31 cellular contexts compared by ENCODE assay signal in genomic region chr3:186644683-186645082, GRCh38. TPM values are rescaled to one million over a fixed set of nuclear protein-coding genes. Genes with fewer than 3 reads are reported as not detected.
DNase-seq lines count a peak whose midpoint lies in the region; ATAC-seq, FAIRE-seq and TF ChIP-seq lines count a peak whose summit lies in the region.
"Had no signal": no experiment of that assay in that cellular context is flagged by ENCODE, and none has a peak within 500 bp of the region (broad histone marks: within the 10 kb centered on the region; RNA-seq: fewer than 3 reads in every experiment).

No MANE protein-coding gene starts in this region.

- H3K36me3 ChIP-seq in H1 (ENCODE audit: control insufficient read depth in 2 of 4, insufficient read depth in 4 of 4, low read length in 3 of 4) = no peaks in the 10 kb centered on the region
- H3K36me3 ChIP-seq: pancreas had no signal

- H4K8ac ChIP-seq in H1 (ENCODE audit: extremely low read depth, insufficient read depth, low read length) = no peak overlapping the region

- WGBS in H1 (ENCODE audit: extremely low coverage in 1 of 2, insufficient coverage in 1 of 2, insufficient read length in 1 of 2, insufficient replicate concordance in 2 of 2, low coverage in 1 of 2, low lambda C conversion rate in 2 of 2, missing lambda C conversion rate in 1 of 2), 2 experiments = 89% methylated on average over 3 of the region's 3 CpGs; no CpG with 5 or more reads in 1 of the 2 experiments
- 43 to 44% methylated on average over 3 of the region's 3 CpGs for WGBS in lower leg skin, 2 donors

- peaks cover 4% of the 10 kb centered on the region for H3K9me3 Mint-ChIP-seq in T-helper 1 cell treated with Interleukin-12 subunit alpha and Interleukin-12 subunit beta and Interleukin-4 antibody, amounts not matched to agents 30 μg/mL and 1 μg/mL, for 36 hours
- H3K9me3 Mint-ChIP-seq: activated CD4-positive, alpha-beta T cell treated with anti-CD3 and anti-CD28 coated beads, Interleukin-2, amount 10 ng/mL, durations not matched to agents 7 days and 5 days; activated naive CD8-positive, alpha-beta T cell treated with anti-CD3 and anti-CD28 coated beads, Interleukin-2, amount 50 U/mL, for 24 hours; activated T-cell treated with anti-CD3 and anti-CD28 coated beads, Interleukin-2, amount 50 U/mL, for 4 hours; memory B cell had no signal

- no peak overlapping the region for H2AK5ac ChIP-seq in H1 (ENCODE audit: low read depth, low read length)

- H2BK5ac ChIP-seq in H1 (ENCODE audit: low read depth, low read length) = no peak overlapping the region

- H3K4me3 ChIP-seq in H1 (ENCODE audit: extremely low read depth in 1 of 4, insufficient read depth in 2 of 4, low read depth in 3 of 4, low read length in 4 of 4) (no peak overlapping the region), lower leg skin (ENCODE audit: low read depth, poor library complexity, severe bottlenecking) (no peak overlapping the region)
- H3K4me3 ChIP-seq: GM12878, pancreas had no signal

- peaks cover 5 to 12% (median 8%) of the 10 kb centered on the region in 4 experiments; a peak in 5 of 7 replicates for H3K4me1 ChIP-seq in H1 (replicated peaks in 1 of 4; ENCODE audit: control insufficient read depth in 3 of 4, insufficient read depth in 4 of 4, low read length in 3 of 4)
- H3K4me1 ChIP-seq: pancreas had no signal

- no peak overlapping the region for H3K4me2 ChIP-seq in H1 (ENCODE audit: insufficient read depth in 1 of 2, low read depth in 2 of 2, low read length in 2 of 2)

- TF ChIP-seq EP300 in H1 (IDR thresholded peaks at IDR 0.05; ENCODE audit: borderline replicate concordance in 1 of 2, low read depth in 2 of 2, low read length in 2 of 2) = no peak

- no peak overlapping the region for H4K91ac ChIP-seq in H1 (replicated peaks; ENCODE audit: insufficient read length, low read length)

- TF ChIP-seq CTCF in H1 (IDR thresholded peaks at IDR 0.05; ENCODE audit: control extremely low read depth in 1 of 3, insufficient read depth in 1 of 3, low read depth in 1 of 3, low read length in 3 of 3) (no peak), lower leg skin (IDR thresholded peaks at IDR 0.05) (no peak)

- no peak for DNase-seq in T-helper 1 cell
- DNase-seq in H1 (ENCODE audit: low read depth in 1 of 2, low spot score in 2 of 2) = peak in 1 of 2 experiments; percentile 33
- DNase-seq in lower leg skin (ENCODE audit: low spot score in 2 of 2) = peak; percentile 65 to 83
- no peak for DNase-seq in NCI-H2029 treated with DMSO at 0.1 percent for 48 hours (lab: John Stamatoyannopoulos, UW)
- no peak for DNase-seq in islet precursor cell
- DNase-seq in Right ventricle myocardium superior = no peak
- DNase-seq: activated CD4-positive, alpha-beta T cell treated with anti-CD3 and anti-CD28 coated beads, Interleukin-2, amount 10 ng/mL, durations not matched to agents 7 days and 5 days; activated naive CD8-positive, alpha-beta T cell treated with anti-CD3 and anti-CD28 coated beads, Interleukin-2, amount 50 U/mL, for 24 hours; activated T-cell treated with anti-CD3 and anti-CD28 coated beads, Interleukin-2, amount 50 U/mL, for 4 hours; CD4-positive, CD25-positive, alpha-beta regulatory T cell; EL; glutamatergic neuron; NCI-H1436; NCI-H82; pancreas; right cardiac atrium; stimulated activated CD4-positive, alpha-beta T cell treated with anti-CD3 and anti-CD28 coated beads, Interleukin-12 subunit alpha, Interleukin-12 subunit beta, amount 100 ng/mL, for 4 hours; stimulated activated CD4-positive, alpha-beta T cell treated with anti-CD3 and anti-CD28 coated beads, Interleukin-4, amount 100 ng/mL, for 1 hour; T-helper 9 cell had no signal

- no peak for TF ChIP-seq RAD21 in H1 (IDR thresholded peaks at IDR 0.05 in 1 of 2, conservative IDR thresholded peaks at IDR 0.05 in 1 of 2; ENCODE audit: low read depth in 2 of 2, low read length in 2 of 2)

- no peak overlapping the region for H2BK120ac ChIP-seq in H1 (replicated peaks; ENCODE audit: low read depth, low read length)

- no peak overlapping the region for H4K5ac ChIP-seq in H1 (ENCODE audit: insufficient read length, low read depth, low read length)

- no peaks in the 10 kb centered on the region for H3K9me3 ChIP-seq in H1 (ENCODE audit: insufficient read depth in 2 of 2, low read depth in 1 of 2, low read length in 1 of 2)
- H3K9me3 ChIP-seq: pancreas had no signal

- no peak overlapping the region for H3K18ac ChIP-seq in H1 (ENCODE audit: extremely low read depth, low read length)

- POLR2A ChIA-PET in H1 (lab: Charles Lee; ENCODE audit: partially characterized antibody) = interaction anchor here (1.0 to 3.0 kb wide), 4 partner anchors 13 to 139 kb away, joined by 3 to 13 read pairs (median 4); partner anchors contain the start of gene EIF4A2

- H3K27ac Mint-ChIP-seq in T-helper 1 cell treated with Interleukin-12 subunit alpha and Interleukin-12 subunit beta and Interleukin-4 antibody, amounts not matched to agents 30 μg/mL and 1 μg/mL, for 36 hours = peak overlapping the region; percentile 73
- H3K27ac Mint-ChIP-seq: activated CD4-positive, alpha-beta T cell treated with anti-CD3 and anti-CD28 coated beads, Interleukin-2, amount 10 ng/mL, durations not matched to agents 7 days and 5 days; activated naive CD8-positive, alpha-beta T cell treated with anti-CD3 and anti-CD28 coated beads, Interleukin-2, amount 50 U/mL, for 24 hours; CD4-positive, CD25-positive, alpha-beta regulatory T cell; memory B cell had no signal

- no peak for FAIRE-seq in H1 (lab: Jason Lieb, UNC)
- FAIRE-seq: A204.1, endothelial cell of umbilical vein, GM12878, pancreas, urothelium cell line had no signal

- no peaks in the 10 kb centered on the region for H3K36me3 Mint-ChIP-seq in T-helper 1 cell treated with Interleukin-12 subunit alpha and Interleukin-12 subunit beta and Interleukin-4 antibody, amounts not matched to agents 30 μg/mL and 1 μg/mL, for 36 hours (ENCODE audit: low read depth)
- H3K36me3 Mint-ChIP-seq: CD4-positive, CD25-positive, alpha-beta regulatory T cell; memory B cell had no signal

- peak overlapping the region; percentile 30; the same call in 1 of the 2 replicates for H2BK12ac ChIP-seq in H1 (ENCODE audit: low read depth, low read length)

- H3K9ac ChIP-seq in H1 (replicated peaks in 1 of 4; ENCODE audit: extremely low read depth in 1 of 4, low read depth in 3 of 4, low read length in 3 of 4) = no peak overlapping the region

- no peak overlapping the region for H3K4ac ChIP-seq in H1 (replicated peaks; ENCODE audit: insufficient read length, low read depth, low read length)

- no peaks in the 10 kb centered on the region; a peak in 1 of 7 replicates for H3K27me3 ChIP-seq in H1 (replicated peaks in 1 of 4; ENCODE audit: control insufficient read depth in 3 of 4, extremely low read depth in 1 of 4, insufficient read depth in 3 of 4, low read length in 3 of 4)
- H3K27me3 ChIP-seq: pancreas had no signal

- H3K79me1 ChIP-seq in H1 (ENCODE audit: low read depth, low read length) = no peaks in the 10 kb centered on the region

- H3K14ac ChIP-seq in H1 (ENCODE audit: insufficient read length) = no peak overlapping the region

- peaks cover 4% of the 10 kb centered on the region for H3K27me3 Mint-ChIP-seq in T-helper 1 cell treated with Interleukin-12 subunit alpha and Interleukin-12 subunit beta and Interleukin-4 antibody, amounts not matched to agents 30 μg/mL and 1 μg/mL, for 36 hours (ENCODE audit: low read depth)

- intact Hi-C loops in lower leg skin (cut with DNase I; ENCODE audit: low total_unique reads) = no loop called here
- intact Hi-C loops in Right ventricle myocardium superior (cut with DNase I) = no loop called here

- peak overlapping the region; percentile 8; the same call in 1 of the 2 replicates for H2BK20ac ChIP-seq in H1 (ENCODE audit: low read length)

- no peaks in the 10 kb centered on the region for H4K20me1 ChIP-seq in H1 (replicated peaks in 1 of 2; ENCODE audit: control insufficient read depth in 1 of 2, insufficient read depth in 2 of 2, low read length in 2 of 2)

- no peak overlapping the region for H3K4me3 Mint-ChIP-seq in T-helper 1 cell treated with Interleukin-12 subunit alpha and Interleukin-12 subunit beta and Interleukin-4 antibody, amounts not matched to agents 30 μg/mL and 1 μg/mL, for 36 hours
- H3K4me3 Mint-ChIP-seq: activated CD4-positive, alpha-beta T cell treated with anti-CD3 and anti-CD28 coated beads, Interleukin-2, amount 10 ng/mL, durations not matched to agents 7 days and 5 days; activated naive CD8-positive, alpha-beta T cell treated with anti-CD3 and anti-CD28 coated beads, Interleukin-2, amount 50 U/mL, for 24 hours; activated T-cell treated with anti-CD3 and anti-CD28 coated beads, Interleukin-2, amount 50 U/mL, for 4 hours; CD4-positive, CD25-positive, alpha-beta regulatory T cell; memory B cell had no signal

- H3K79me2 ChIP-seq in H1 (ENCODE audit: control insufficient read depth in 1 of 2, insufficient read depth in 2 of 2, low read length in 2 of 2) = no peaks in the 10 kb centered on the region

- no peak for TF ChIP-seq POLR2A in H1 (IDR thresholded peaks at IDR 0.05; ENCODE audit: control extremely low read depth in 1 of 2, low read depth in 2 of 2, low read length in 2 of 2)
- no peak for TF ChIP-seq POLR2A in lower leg skin (IDR thresholded peaks at IDR 0.05)

- CTCF ChIA-PET in H1 (lab: Charles Lee; ENCODE audit: partially characterized antibody) = interaction anchor here (0.5 to 3.3 kb wide), 6 partner anchors 9 to 30 kb away, joined by 4 to 15 read pairs (median 6); no protein-coding TSS in a partner anchor

- no peak overlapping the region for H3K27ac ChIP-seq in H1 (ENCODE audit: low read depth, low read length)
- H3K27ac ChIP-seq: pancreas had no signal

- H3K23ac ChIP-seq in H1 (ENCODE audit: insufficient read length) = no peak overlapping the region

- H2BK15ac ChIP-seq in H1 (ENCODE audit: low read length) = no peak overlapping the region

- ATAC-seq in GM21717 (IDR thresholded peaks at IDR 0.05; ENCODE audit: unreplicated experiment) = no peak
- ATAC-seq in Right ventricle myocardium superior (ENCODE audit: poor library complexity) = no peak
- ATAC-seq: activated naive CD8-positive, alpha-beta T cell treated with anti-CD3 and anti-CD28 coated beads, Interleukin-2, amount 50 U/mL, for 24 hours; activated T-cell treated with anti-CD3 and anti-CD28 coated beads, Interleukin-2, amount 50 U/mL, for 4 hours; GM12878; right cardiac atrium; Right ventricle myocardium inferior had no signal

- no peaks in the 10 kb centered on the region for H3K23me2 ChIP-seq in H1 (ENCODE audit: low read depth, low read length)

- H3K56ac ChIP-seq in H1 (replicated peaks; ENCODE audit: insufficient read length, low read depth, low read length) = no peak overlapping the region

- H2AFZ ChIP-seq in H1 (ENCODE audit: low read length) = no peak overlapping the region

- peaks cover 38% of the 10 kb centered on the region for H3K4me1 Mint-ChIP-seq in T-helper 1 cell treated with Interleukin-12 subunit alpha and Interleukin-12 subunit beta and Interleukin-4 antibody, amounts not matched to agents 30 μg/mL and 1 μg/mL, for 36 hours (ENCODE audit: low read depth)
- H3K4me1 Mint-ChIP-seq: activated CD4-positive, alpha-beta T cell treated with anti-CD3 and anti-CD28 coated beads, Interleukin-2, amount 10 ng/mL, durations not matched to agents 7 days and 5 days; CD4-positive, CD25-positive, alpha-beta regulatory T cell had no signal

RNA-seq across cellular contexts. Expression of gene FETUB, which starts 4.5 kb away (rescaled TPM):
- not detected in 2 replicates for total RNA-seq in H1 (2021; fragmentation: NEBNext Ultra II Directional; extraction: Animal tissue kit (Norgen Biotek cat#: 25700))
- 0.15 TPM in 1 of 2 replicates, not detected in the other for polyA plus RNA-seq in H1 (2011; rRNA removed)
- 0.09 TPM for polyA plus RNA-seq in H1 (2011; cell fraction: cytosol; rRNA removed)
- polyA plus RNA-seq in H1 (2011; cell fraction: nucleus; rRNA removed) = 0.19 TPM
- 0.10 to 0.25 TPM (median 0.19 TPM) in 4 replicates for polyA plus RNA-seq in H1 (2012, experiment 1 of 2)
- polyA plus RNA-seq in H1 (2012, experiment 2 of 2) = not detected
- not detected for polyA plus RNA-seq in H1 (2013, experiment 1 of 2)
- polyA plus RNA-seq in H1 (2013, experiment 2 of 2) = 0.07 TPM
- polyA minus RNA-seq in H1 (2011; rRNA and poly(A)+ RNA removed) = not detected in 2 replicates
- polyA minus RNA-seq in H1 (2011; cell fraction: cytosol; rRNA and poly(A)+ RNA removed) = not detected
- not detected for polyA minus RNA-seq in H1 (2011; cell fraction: nucleus; rRNA and poly(A)+ RNA removed)
- total RNA-seq in lower leg skin (10 to 100 TPM in 2 of 4 donors, 1 to 10 TPM in 2; 4.0 to 13.5 (median 9.3) TPM), Right ventricle myocardium superior (not detected)
- total RNA-seq: activated CD4-positive, alpha-beta T cell treated with anti-CD3 and anti-CD28 coated beads, Interleukin-2, amount 10 ng/mL, durations not matched to agents 7 days and 5 days; activated T-cell treated with anti-CD3 and anti-CD28 coated beads, Interleukin-2, amount 50 U/mL, for 4 hours; CD4-positive, CD25-positive, alpha-beta regulatory T cell; cerebellum; endothelial cell of umbilical vein; GM12878; kidney epithelial cell; M059J; pancreas; right cardiac atrium; Right ventricle myocardium inferior had no signal
- polyA plus RNA-seq: CD4-positive, CD25-positive, alpha-beta regulatory T cell; endothelial cell of umbilical vein; GM12878; neural cell; pancreas had no signal

RNA-seq across cellular contexts. Expression of gene HRG, which starts 21.1 kb away (rescaled TPM):
- total RNA-seq in H1 (2021; fragmentation: NEBNext Ultra II Directional; extraction: Animal tissue kit (Norgen Biotek cat#: 25700)) = 0.15 TPM in 1 of 2 replicates, not detected in the other
- 0.03 TPM in 1 of 2 replicates, not detected in the other for polyA plus RNA-seq in H1 (2011; rRNA removed)
- not detected for polyA plus RNA-seq in H1 (2011; cell fraction: cytosol; rRNA removed)
- polyA plus RNA-seq in H1 (2011; cell fraction: nucleus; rRNA removed) = not detected
- polyA plus RNA-seq in H1 (2012, experiment 1 of 2) = 0.21 TPM in 1 of 4 replicates, not detected in the others
- not detected for polyA plus RNA-seq in H1 (2012, experiment 2 of 2)
- polyA plus RNA-seq in H1 (2013, experiment 1 of 2) = 0.22 TPM
- polyA plus RNA-seq in H1 (2013, experiment 2 of 2) = 0.17 TPM
- not detected in 2 replicates for polyA minus RNA-seq in H1 (2011; rRNA and poly(A)+ RNA removed)
- polyA minus RNA-seq in H1 (2011; cell fraction: cytosol; rRNA and poly(A)+ RNA removed) = not detected
- not detected for polyA minus RNA-seq in H1 (2011; cell fraction: nucleus; rRNA and poly(A)+ RNA removed)
- total RNA-seq in lower leg skin (under 1 TPM in 2 of 4 donors, not detected in 2; 0.10 to 0.34 TPM), Right ventricle myocardium superior (not detected)
- total RNA-seq: activated CD4-positive, alpha-beta T cell treated with anti-CD3 and anti-CD28 coated beads, Interleukin-2, amount 10 ng/mL, durations not matched to agents 7 days and 5 days; activated T-cell treated with anti-CD3 and anti-CD28 coated beads, Interleukin-2, amount 50 U/mL, for 4 hours; CD4-positive, CD25-positive, alpha-beta regulatory T cell; cerebellum; endothelial cell of umbilical vein; M059J; Right ventricle myocardium inferior had no signal
- polyA plus RNA-seq: CD4-positive, CD25-positive, alpha-beta regulatory T cell; endothelial cell of umbilical vein; GM12878; neural cell; pancreas; right cardiac atrium had no signal

RNA-seq across cellular contexts. Expression of gene AHSG, which starts 31.8 kb away (rescaled TPM):
- total RNA-seq in H1 (2021; fragmentation: NEBNext Ultra II Directional; extraction: Animal tissue kit (Norgen Biotek cat#: 25700)) = 0.78 and 1.1 TPM in 2 replicates
- 0.68 and 0.86 TPM in 2 replicates for polyA plus RNA-seq in H1 (2011; rRNA removed)
- 2.4 TPM for polyA plus RNA-seq in H1 (2011; cell fraction: cytosol; rRNA removed)
- polyA plus RNA-seq in H1 (2011; cell fraction: nucleus; rRNA removed) = 0.47 TPM
- 0.46 to 1.1 TPM (median 0.57 TPM) in 4 replicates for polyA plus RNA-seq in H1 (2012, experiment 1 of 2)
- 0.46 TPM for polyA plus RNA-seq in H1 (2012, experiment 2 of 2)
- polyA plus RNA-seq in H1 (2013, experiment 1 of 2) = 0.69 TPM
- 0.61 TPM for polyA plus RNA-seq in H1 (2013, experiment 2 of 2)
- 0.46 TPM in 1 of 2 replicates, not detected in the other for polyA minus RNA-seq in H1 (2011; rRNA and poly(A)+ RNA removed)
- 0.66 TPM for polyA minus RNA-seq in H1 (2011; cell fraction: cytosol; rRNA and poly(A)+ RNA removed)
- polyA minus RNA-seq in H1 (2011; cell fraction: nucleus; rRNA and poly(A)+ RNA removed) = 0.50 TPM
- total RNA-seq in lower leg skin = under 1 TPM in 1 of 4 donors, not detected in 3; 0.36 TPM
- total RNA-seq in Right ventricle myocardium superior = not detected
- total RNA-seq: activated CD4-positive, alpha-beta T cell treated with anti-CD3 and anti-CD28 coated beads, Interleukin-2, amount 10 ng/mL, durations not matched to agents 7 days and 5 days; CD4-positive, CD25-positive, alpha-beta regulatory T cell; endothelial cell of umbilical vein; kidney epithelial cell; M059J; Right ventricle myocardium inferior had no signal
- polyA plus RNA-seq: CD4-positive, CD25-positive, alpha-beta regulatory T cell; endothelial cell of umbilical vein had no signal

Comparison
In these comparisons a context has a peak if more than half of its experiments do, and no peak if none do; other contexts are left out.
1. DNase-seq: peak in lower leg skin (2 of 2); none in T-helper 1 cell (0 of 5), NCI-H2029 treated with DMSO at 0.1 percent for 48 hours (single experiment), islet precursor cell (single experiment) and Right ventricle myocardium superior (single experiment).